In the genomic region with DNA sequence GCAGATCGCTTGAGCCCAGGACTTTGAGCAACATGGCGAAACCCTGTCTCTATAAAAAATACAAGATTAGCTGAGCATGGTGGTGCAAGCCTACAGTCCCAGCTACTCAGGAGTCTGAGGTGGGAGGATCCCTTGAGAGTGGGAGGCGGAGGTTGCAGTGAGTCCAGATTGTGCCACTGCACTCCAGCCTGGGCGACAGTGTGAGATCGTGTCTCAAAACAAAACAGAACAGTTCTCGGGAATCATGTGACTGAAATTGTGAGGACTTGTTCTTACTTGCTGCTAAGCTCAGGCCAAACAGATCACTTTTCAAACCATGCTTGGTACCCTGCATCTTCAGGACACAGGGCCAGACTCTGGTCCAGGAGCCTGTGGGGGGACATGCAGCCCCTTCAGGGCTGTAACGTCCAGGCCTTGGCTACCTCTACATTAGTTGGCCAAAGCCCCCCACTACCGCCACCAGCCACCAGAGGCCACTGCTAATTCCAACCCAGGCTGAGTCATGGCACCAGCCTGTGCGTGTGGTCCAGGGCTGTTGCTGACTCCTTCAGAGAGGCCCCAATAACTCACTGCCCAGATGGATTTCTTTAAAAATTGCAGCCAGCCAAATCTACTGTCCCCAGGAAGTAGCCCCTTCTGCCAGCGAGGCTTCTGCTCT, we compare ENCODE assay signal across 8 cellular contexts. TPM values are rescaled to one million over a fixed set of nuclear protein-coding genes. Genes with fewer than 3 reads are reported as not detected.
DNase-seq lines count a peak whose midpoint lies in the region; ATAC-seq and TF ChIP-seq lines count a peak whose summit lies in the region.

No MANE protein-coding gene starts in this region.

- ATAC-seq in HG03108 (IDR thresholded peaks at IDR 0.05; ENCODE audit: unreplicated experiment), result peak; percentile 54
- no peak for ATAC-seq in HG02759 (IDR thresholded peaks at IDR 0.05; ENCODE audit: unreplicated experiment)
- no peak for ATAC-seq in GM21381 (IDR thresholded peaks at IDR 0.05; ENCODE audit: unreplicated experiment)

- no peak overlapping the region for H3K4me3 ChIP-seq in colonic mucosa

- H3K27me3 Mint-ChIP-seq in Calu3 (ENCODE audit: unreplicated experiment), result peaks cover 38% of the 10 kb centered on the region
- peaks cover 4% of the 10 kb centered on the region for H3K27me3 Mint-ChIP-seq in T-helper 2 cell treated with Interferon-gamma antibody and Interleukin-4, amounts not matched to agents 5 μg/mL and 100 μg/mL, for 36 hours (ENCODE audit: low read depth)

- H3K27ac ChIP-seq in colonic mucosa, result no peak overlapping the region

- H3K36me3 ChIP-seq in colonic mucosa, result no peaks in the 10 kb centered on the region

- H3K27ac Mint-ChIP-seq in Calu3 (ENCODE audit: unreplicated experiment), result no peak overlapping the region
- no peak overlapping the region for H3K27ac Mint-ChIP-seq in T-helper 2 cell treated with Interferon-gamma antibody and Interleukin-4, amounts not matched to agents 5 μg/mL and 100 μg/mL, for 36 hours

- H3K27me3 ChIP-seq in colonic mucosa, result no peaks in the 10 kb centered on the region

- no peaks in the 10 kb centered on the region for H3K36me3 Mint-ChIP-seq in Calu3 (ENCODE audit: insufficient read depth, unreplicated experiment)
- H3K36me3 Mint-ChIP-seq in T-helper 2 cell treated with Interferon-gamma antibody and Interleukin-4, amounts not matched to agents 5 μg/mL and 100 μg/mL, for 36 hours (ENCODE audit: low read depth), result no peaks in the 10 kb centered on the region

- H3K4me1 Mint-ChIP-seq in Calu3 (ENCODE audit: low read depth, unreplicated experiment), result no peaks in the 10 kb centered on the region
- no peaks in the 10 kb centered on the region for H3K4me1 Mint-ChIP-seq in T-helper 2 cell treated with Interferon-gamma antibody and Interleukin-4, amounts not matched to agents 5 μg/mL and 100 μg/mL, for 36 hours (ENCODE audit: low read depth)

- BruUV-seq in Calu3 (replicated peaks; lab: Mats Ljungman, UMichigan), result no TSS peak

- H3K9ac ChIP-seq in colonic mucosa (ENCODE audit: low read depth in 2 of 2, low read length in 2 of 2), result no peak overlapping the region

- H3K9me3 ChIP-seq in colonic mucosa, result no peaks in the 10 kb centered on the region

- CTCF ChIA-PET in Calu3 (lab: Charles Lee), result no interaction called here

- intact Hi-C loops in Calu3 (cut with micrococcal nuclease; ENCODE audit: unreplicated experiment) (no loop called here), colonic mucosa (cut with DNase I) (no loop called here)

- DNase-seq in Calu3, result peak; percentile 64
- peak; percentile 15 for DNase-seq in T-helper 2 cell treated with Interferon-gamma antibody and Interleukin-4, amounts not matched to agents 5 μg/mL and 100 μg/mL, for 36 hours (ENCODE audit: low spot score)
- DNase-seq in colonic mucosa, result no peak
- DNase-seq in myocyte (ENCODE audit: low read depth), result peak; percentile 74
- DNase-seq in NCI-H2081 (lab: John Stamatoyannopoulos, UW), result no peak

- no peak overlapping the region for H3K4me3 Mint-ChIP-seq in Calu3 (ENCODE audit: low read depth, unreplicated experiment)
- no peak overlapping the region for H3K4me3 Mint-ChIP-seq in T-helper 2 cell treated with Interferon-gamma antibody and Interleukin-4, amounts not matched to agents 5 μg/mL and 100 μg/mL, for 36 hours

- no peaks in the 10 kb centered on the region for H3K4me1 ChIP-seq in colonic mucosa

- no peaks in the 10 kb centered on the region for H3K9me3 Mint-ChIP-seq in Calu3 (ENCODE audit: low read depth, unreplicated experiment)
- no peaks in the 10 kb centered on the region for H3K9me3 Mint-ChIP-seq in T-helper 2 cell treated with Interferon-gamma antibody and Interleukin-4, amounts not matched to agents 5 μg/mL and 100 μg/mL, for 36 hours

- no peak for TF ChIP-seq CTCF in Calu3 (IDR thresholded peaks at IDR 0.05; ENCODE audit: unreplicated experiment)
- peak; percentile 39 for TF ChIP-seq CTCF in colonic mucosa (IDR thresholded peaks at IDR 0.05)

RNA-seq across cellular contexts. Expression of gene SYNDIG1L, which starts 33.4 kb away (rescaled TPM):
- total RNA-seq in Calu3 (2022), result not detected in 2 replicates
- total RNA-seq in colonic mucosa, result under 1 TPM in 1 of 2 donors, not detected in 1; 0.24 TPM
- 0.24 TPM in 1 of 2 replicates, not detected in the other for total RNA-seq in myocyte
- not detected for polyA plus RNA-seq in myocyte (2012)

RNA-seq across cellular contexts. Expression of gene NPC2, which starts 33.7 kb away (rescaled TPM):
- 122 and 142 TPM in 2 replicates for total RNA-seq in Calu3 (2022)
- 100 to 1,000 TPM in 1 of 2 donors, 10 to 100 TPM in 1; 93.6 to 233 TPM for total RNA-seq in colonic mucosa
- total RNA-seq in myocyte, result 658 and 898 TPM in 2 replicates
- polyA plus RNA-seq in myocyte (2012), result 421 TPM

RNA-seq across cellular contexts. Expression of gene ISCA2, which starts 34.1 kb away (rescaled TPM):
- total RNA-seq in Calu3 (2022) (23.7 and 26.9 TPM in 2 replicates), colonic mucosa (10 to 100 TPM; 42.0 to 43.1 TPM), myocyte (14.6 and 27.0 TPM in 2 replicates)
- 19.1 TPM for polyA plus RNA-seq in myocyte (2012)

Comparison
In these comparisons a context has a peak if more than half of its experiments do, and no peak if none do; other contexts are left out.
1. DNase-seq: peak in Calu3 (single experiment), T-helper 2 cell treated with Interferon-gamma antibody and Interleukin-4, amounts not matched to agents 5 μg/mL and 100 μg/mL, for 36 hours (single experiment) and myocyte (single experiment); none in colonic mucosa (single experiment) and NCI-H2081 (0 of 2).